8 cellular contexts compared by ENCODE assay signal in the genomic region with DNA sequence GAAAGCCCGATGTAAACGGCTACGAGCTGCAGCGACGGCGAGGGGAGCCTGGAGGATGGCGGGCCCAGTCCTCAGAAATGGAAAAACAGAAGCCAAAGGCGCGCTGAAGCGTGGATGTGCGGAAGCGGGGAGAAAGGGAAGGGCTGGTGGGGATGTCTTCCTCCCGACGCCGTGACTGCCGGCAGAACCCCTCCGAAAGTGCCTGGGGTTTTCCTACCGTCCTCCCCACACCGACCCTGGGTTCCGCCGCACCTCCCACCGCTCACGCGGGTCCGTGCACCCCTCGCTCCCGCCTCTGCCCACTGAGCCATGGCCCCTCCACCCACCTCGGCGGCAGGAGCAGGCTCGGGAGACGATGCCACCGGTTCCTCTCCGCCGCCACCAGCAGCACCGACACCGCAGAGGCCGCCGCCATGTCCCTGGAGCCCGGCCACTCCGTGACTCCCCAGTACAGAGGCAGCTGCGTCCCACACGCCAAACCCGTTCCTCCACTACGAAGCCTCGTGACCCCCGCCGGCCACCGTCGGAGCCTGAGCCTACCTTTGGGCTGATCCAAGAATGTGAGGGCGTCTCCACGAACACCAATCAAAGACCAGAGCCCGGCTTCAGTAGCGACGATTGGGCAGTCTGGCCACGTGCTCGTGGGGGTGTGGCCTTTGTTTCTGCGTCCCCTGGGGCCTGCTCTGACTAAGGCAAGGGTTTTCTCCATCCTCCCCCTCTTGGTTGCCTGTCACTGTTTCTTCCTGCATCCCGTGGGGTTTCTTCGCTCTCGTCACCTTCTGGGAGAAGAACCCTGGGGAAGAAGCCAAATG. TPM values are rescaled to one million over a fixed set of nuclear protein-coding genes. Genes with fewer than 3 reads are reported as not detected.
DNase-seq lines count a peak whose midpoint lies in the region; ATAC-seq, FAIRE-seq and TF ChIP-seq lines count a peak whose summit lies in the region.

Gene MCCC1, minus strand, starts transcription at position 471 of the 812 bp plus-strand sequence. Its CDS starts 56 bp downstream, at position 415.

- H3K4me3 Mint-ChIP-seq in T-helper 17 cell, result peak within 1 kb of the TSS; percentile 98
- peak within 1 kb of the TSS; percentile 96 for H3K4me3 Mint-ChIP-seq in progenitor cell of endocrine pancreas (ENCODE audit: low read depth)

- H3K4me1 ChIP-seq in left ventricle myocardium inferior, result peaks cover 19% of the 10 kb centered on the region

- H3K4me1 Mint-ChIP-seq in T-helper 17 cell (peaks cover 22% of the 10 kb centered on the region), progenitor cell of endocrine pancreas (ENCODE audit: low read depth) (peaks cover 17% of the 10 kb centered on the region)

- peak; percentile 89 for TF ChIP-seq POLR2A in GM12892 (IDR thresholded peaks at IDR 0.05; ENCODE audit: low read depth, low read length)

- H3K27ac ChIP-seq in left ventricle myocardium inferior (replicated peaks), result peak within 1 kb of the TSS; percentile 91

- ATAC-seq in HG02852 (IDR thresholded peaks at IDR 0.05; ENCODE audit: unreplicated experiment) (peak; percentile 98), T-helper 17 cell (peak; percentile 99)

- peak; percentile 89 for DNase-seq in GM12892 (ENCODE audit: insufficient read length)
- DNase-seq in NCI-H1694 (lab: John Stamatoyannopoulos, UW), result peak; percentile 96
- DNase-seq in T-helper 17 cell, result peak; percentile 89 to 95 (median 93)
- peak; percentile 79 to 100 (median 98) for DNase-seq in amygdala (lab: John Stamatoyannopoulos, UW)
- peak; percentile 97 for DNase-seq in left ventricle myocardium inferior
- peak; percentile 96 for DNase-seq in progenitor cell of endocrine pancreas (ENCODE audit: low spot score, unreplicated experiment)
- peak; percentile 99 for DNase-seq in ureter (ENCODE audit: low spot score)

- H3K9me3 ChIP-seq in T-helper 17 cell (ENCODE audit: control insufficient read depth, low read length, poor library complexity, severe bottlenecking), result no peaks in the 10 kb centered on the region
- no peaks in the 10 kb centered on the region for H3K9me3 ChIP-seq in left ventricle myocardium inferior (replicated peaks)

- FAIRE-seq in GM12892 (lab: Jason Lieb, UNC), result peak; percentile 97

- peaks cover 5% of the 10 kb centered on the region for H3K9me3 Mint-ChIP-seq in progenitor cell of endocrine pancreas (ENCODE audit: low read depth)

- intact Hi-C loops in left ventricle myocardium inferior (cut with micrococcal nuclease), result no loop called here

- H3K27me3 Mint-ChIP-seq in T-helper 17 cell, result no peaks in the 10 kb centered on the region
- H3K27me3 Mint-ChIP-seq in progenitor cell of endocrine pancreas, result no peaks in the 10 kb centered on the region

- H3K36me3 Mint-ChIP-seq in T-helper 17 cell (ENCODE audit: low read depth) (peaks cover 3% of the 10 kb centered on the region), progenitor cell of endocrine pancreas (ENCODE audit: insufficient read depth) (peaks cover 14% of the 10 kb centered on the region)

- H3K27ac Mint-ChIP-seq in T-helper 17 cell (peak within 1 kb of the TSS; percentile 99), progenitor cell of endocrine pancreas (peak within 1 kb of the TSS; percentile 99)

- H3K27me3 ChIP-seq in left ventricle myocardium inferior (ENCODE audit: low read depth), result no peaks in the 10 kb centered on the region

- no peaks in the 10 kb centered on the region for H3K36me3 ChIP-seq in left ventricle myocardium inferior

- peak within 1 kb of the TSS; percentile 88 for H3K4me3 ChIP-seq in left ventricle myocardium inferior

- TF ChIP-seq CTCF in left ventricle myocardium inferior (IDR thresholded peaks at IDR 0.05; ENCODE audit: borderline replicate concordance) (no peak), progenitor cell of endocrine pancreas (IDR thresholded peaks at IDR 0.05; ENCODE audit: unreplicated experiment) (no peak)

RNA-seq across cellular contexts. Expression of gene MCCC1, which starts in this region (rescaled TPM):
- polyA plus RNA-seq in GM12892 (2012; ENCODE audit: missing spikeins), result 61.3 TPM
- total RNA-seq in T-helper 17 cell (10 to 100 TPM; 17.5 to 17.6 TPM), left ventricle myocardium inferior (47.7 TPM), progenitor cell of endocrine pancreas (32.2 and 32.5 TPM in 2 replicates), ureter (102 TPM)

Comparison
In these comparisons a context has a peak if more than half of its experiments do, and no peak if none do; other contexts are left out.
1. Peak in every context shown above with its lines: DNase-seq, ATAC-seq, H3K4me3 ChIP-seq and H3K27ac ChIP-seq.